In genomic region chr1:63129184-63129583, GRCh38 we compare ENCODE assay signal across 20 cellular contexts.
"Had no signal": no experiment of that assay in that cellular context is flagged by ENCODE, and none has a peak within 500 bp of the region (broad histone marks: within the 10 kb centered on the region; RNA-seq: fewer than 3 reads in every experiment).

No MANE protein-coding gene starts in this region.

- ATAC-seq: Panc1, PC-3 had no signal

- DNase-seq: KBM-7, NCI-H1092, NCI-H1105 treated with DMSO at 0.1 percent for 48 hours, NCI-H146, NCI-H1694 treated with DMSO at 0.1 percent for 48 hours, NCI-H1930, NCI-H2081, NCI-H2107, NCI-H226, NCI-H446, NCI-H510A, NCI-H524 treated with DMSO at 0.1 percent for 48 hours, NCI-H69, NCI-H774, PC-3, SHP77, SK-N-SH, SW 1271 had no signal

- H3K9ac ChIP-seq: SK-N-SH had no signal

- H3K9me3 ChIP-seq: SK-N-SH had no signal

- H3K4me2 ChIP-seq: SK-N-SH had no signal

- H3K27ac ChIP-seq: RWPE1 had no signal
